Comparison of ENCODE assay signal across 8 cellular contexts in genomic region chr15:28738200-28738561, GRCh38. TPM values are rescaled to one million over a fixed set of nuclear protein-coding genes. Genes with fewer than 3 reads are reported as not detected.
A peak's percentile ranks its signal among the peaks of the same experiment; 100 is the strongest.
DNase-seq lines count a peak whose midpoint lies in the region; ATAC-seq and TF ChIP-seq lines count a peak whose summit lies in the region.
"Not testable (repeated sequence)": the region's sequence is repeated elsewhere in the genome, so short reads cannot be mapped to it uniquely, and the experiment has no call there.

No MANE protein-coding gene starts in this region.

- H3K36me3 Mint-ChIP-seq in CD4-positive, alpha-beta memory T cell; activated naive CD4-positive, alpha-beta T cell treated with anti-CD3 and anti-CD28 coated beads, Interleukin-2, amount 50 U/mL, for 72 hours; effector memory CD8-positive, alpha-beta T cell (ENCODE audit: insufficient read depth): not testable (repeated sequence)

- peak; percentile 15 for ATAC-seq in HG02642 (IDR thresholded peaks at IDR 0.05; ENCODE audit: poor library complexity, unreplicated experiment)
- peak; percentile 23 to 59 for ATAC-seq in activated naive CD4-positive, alpha-beta T cell treated with anti-CD3 and anti-CD28 coated beads, Interleukin-2, amount 50 U/mL, for 72 hours
- peak; percentile 33 for ATAC-seq in effector memory CD8-positive, alpha-beta T cell (replicated peaks)
- peak; percentile 17 for ATAC-seq in thoracic aorta (ENCODE audit: insufficient number of reproducible peaks, low FRiP score, low read depth)

- H2AFZ ChIP-seq in neuronal stem cell (ENCODE audit: low read length), result peak overlapping the region; percentile 84

- not testable (repeated sequence) for H3K23ac ChIP-seq in neuronal stem cell (ENCODE audit: low read depth, low read length, poor library complexity)

- not testable (repeated sequence) for H3K4me1 ChIP-seq in CD4-positive, alpha-beta memory T cell (ENCODE audit: insufficient read depth, low read length); SJSA1 (replicated peaks); iPS-18a (ENCODE audit: control insufficient read depth, low read depth, low read length); neuronal stem cell (ENCODE audit: control insufficient read depth in 2 of 2, insufficient read depth in 1 of 2, low read depth in 1 of 2, low read length in 2 of 2); thoracic aorta (ENCODE audit: control insufficient read depth in 1 of 2, low read depth in 2 of 2)

- POLR2A ChIA-PET in CD4-positive, alpha-beta memory T cell (lab: Charles Lee; ENCODE audit: partially characterized antibody), result not testable (repeated sequence)

- not testable (repeated sequence) for H3K9me3 ChIP-seq in CD4-positive, alpha-beta memory T cell (ENCODE audit: control insufficient read depth in 1 of 2, low read length in 2 of 2); SJSA1 (replicated peaks); iPS-18a (ENCODE audit: control insufficient read depth, low read depth, low read length); neuronal stem cell (replicated peaks in 1 of 2; ENCODE audit: control insufficient read depth in 2 of 2, insufficient read depth in 1 of 2, low read depth in 1 of 2, low read length in 2 of 2); thoracic aorta

- H3K14ac ChIP-seq in neuronal stem cell (ENCODE audit: low read length), result not testable (repeated sequence)

- peak overlapping the region; percentile 72 to 91 (median 90) for H3K4me3 Mint-ChIP-seq in CD4-positive, alpha-beta memory T cell
- H3K4me3 Mint-ChIP-seq in effector memory CD8-positive, alpha-beta T cell, result peak overlapping the region; percentile 55 to 72

- not testable (repeated sequence) for H2AK5ac ChIP-seq in neuronal stem cell (ENCODE audit: low read depth, low read length)

- not testable (repeated sequence) for H3K36me3 ChIP-seq in CD4-positive, alpha-beta memory T cell (ENCODE audit: insufficient read depth, low read length); SJSA1; iPS-18a (ENCODE audit: control insufficient read depth, low read depth, low read length); neuronal stem cell (replicated peaks in 1 of 2; ENCODE audit: control insufficient read depth in 2 of 2, insufficient read depth in 2 of 2, low read length in 2 of 2); thoracic aorta

- H2BK120ac ChIP-seq in neuronal stem cell (ENCODE audit: low read depth, low read length), result not testable (repeated sequence)

- not testable (repeated sequence) for H2BK12ac ChIP-seq in neuronal stem cell (ENCODE audit: low read length)

- H4K8ac ChIP-seq in neuronal stem cell (ENCODE audit: low read depth, low read length), result not testable (repeated sequence)

- not testable (repeated sequence) for H3K27me3 Mint-ChIP-seq in CD4-positive, alpha-beta memory T cell; effector memory CD8-positive, alpha-beta T cell

- H2BK15ac ChIP-seq in neuronal stem cell (ENCODE audit: low read length), result not testable (repeated sequence)

- H3K4me1 Mint-ChIP-seq in CD4-positive, alpha-beta memory T cell, result peaks cover 3 to 15% (median 10%) of the 10 kb centered on the region in 4 donors
- not testable (repeated sequence) for H3K4me1 Mint-ChIP-seq in effector memory CD8-positive, alpha-beta T cell (ENCODE audit: low read depth in 2 of 2)

- peak overlapping the region; percentile 49 for H3K4me2 ChIP-seq in neuronal stem cell (ENCODE audit: insufficient read depth, low read length, poor library complexity, severe bottlenecking)

- H3K79me1 ChIP-seq in neuronal stem cell (ENCODE audit: low read depth, low read length), result not testable (repeated sequence)

- H3K4me3 ChIP-seq in CD4-positive, alpha-beta memory T cell (ENCODE audit: low read length in 2 of 2), result not testable (repeated sequence)
- peak overlapping the region; percentile 52 for H3K4me3 ChIP-seq in SJSA1
- H3K4me3 ChIP-seq in iPS-18a (ENCODE audit: low read length), result peak overlapping the region; percentile 24
- peak overlapping the region in 1 of 2 donors; percentile 50 for H3K4me3 ChIP-seq in neuronal stem cell (ENCODE audit: low read length in 2 of 2)
- H3K4me3 ChIP-seq in thoracic aorta, result peak overlapping the region; percentile 72

- H3K4ac ChIP-seq in neuronal stem cell (ENCODE audit: low read length), result not testable (repeated sequence)

- CTCF ChIA-PET in CD4-positive, alpha-beta memory T cell (lab: Charles Lee; ENCODE audit: partially characterized antibody), result not testable (repeated sequence)

- H3K9ac ChIP-seq in iPS-18a (ENCODE audit: low read length); neuronal stem cell (ENCODE audit: low read depth, low read length, poor library complexity): not testable (repeated sequence)

- not testable (repeated sequence) for TF ChIP-seq CTCF in thoracic aorta (IDR thresholded peaks at IDR 0.05)

- not testable (repeated sequence) for H3K27ac ChIP-seq in CD4-positive, alpha-beta memory T cell (ENCODE audit: low read depth, low read length); iPS-18a (ENCODE audit: low read length); neuronal stem cell (replicated peaks; ENCODE audit: low read length)
- H3K27ac ChIP-seq in SJSA1, result peak overlapping the region; percentile 74
- peak overlapping the region; percentile 80 to 94 for H3K27ac ChIP-seq in thoracic aorta

- WGBS in neuronal stem cell (ENCODE audit: extremely low coverage in 2 of 2, insufficient read length in 2 of 2, insufficient replicate concordance in 1 of 2), 2 donors, result no CpG with 5 or more reads among the region's 23 CpGs

- DNase-seq in CD4-positive, alpha-beta memory T cell; SJSA1 (ENCODE audit: low read depth in 1 of 2, low spot score in 2 of 2); activated naive CD4-positive, alpha-beta T cell treated with anti-CD3 and anti-CD28 coated beads, Interleukin-2, amount 50 U/mL, for 72 hours (ENCODE audit: low spot score in 2 of 2); effector memory CD8-positive, alpha-beta T cell; neuronal stem cell (ENCODE audit: low spot score); thoracic aorta (ENCODE audit: low spot score): not testable (repeated sequence)

- H3K27ac Mint-ChIP-seq in CD4-positive, alpha-beta memory T cell, result peak overlapping the region; percentile 36 to 94 (median 78)
- peak overlapping the region; percentile 92 to 96 for H3K27ac Mint-ChIP-seq in activated naive CD4-positive, alpha-beta T cell treated with anti-CD3 and anti-CD28 coated beads, Interleukin-2, amount 50 U/mL, for 72 hours
- H3K27ac Mint-ChIP-seq in effector memory CD8-positive, alpha-beta T cell, result not testable (repeated sequence)

- not testable (repeated sequence) for H2BK5ac ChIP-seq in neuronal stem cell (ENCODE audit: low read length)

- H3K18ac ChIP-seq in neuronal stem cell (ENCODE audit: low read length), result not testable (repeated sequence)

- H3K27me3 ChIP-seq in CD4-positive, alpha-beta memory T cell (ENCODE audit: insufficient read depth, low read length); SJSA1 (replicated peaks); iPS-18a (ENCODE audit: control insufficient read depth, insufficient read depth, low read length); neuronal stem cell (ENCODE audit: control insufficient read depth in 3 of 3, insufficient read depth in 3 of 3, low read depth in 1 of 3, low read length in 3 of 3); thoracic aorta (replicated peaks; ENCODE audit: insufficient read depth): not testable (repeated sequence)

- intact Hi-C loops in CD4-positive, alpha-beta memory T cell (cut with micrococcal nuclease), result not testable (repeated sequence)

- H3K9me3 Mint-ChIP-seq in CD4-positive, alpha-beta memory T cell; activated naive CD4-positive, alpha-beta T cell treated with anti-CD3 and anti-CD28 coated beads, Interleukin-2, amount 50 U/mL, for 72 hours; effector memory CD8-positive, alpha-beta T cell: not testable (repeated sequence)

- H4K91ac ChIP-seq in neuronal stem cell (ENCODE audit: low read depth, low read length, poor library complexity), result not testable (repeated sequence)

RNA-seq across cellular contexts. Expression of gene GOLGA8M, which starts 26.0 kb away (rescaled TPM):
- 1 to 10 TPM; 2.9 to 3.1 TPM for total RNA-seq in CD4-positive, alpha-beta memory T cell
- not detected for polyA plus RNA-seq in CD4-positive, alpha-beta memory T cell
- 1.6 and 3.5 TPM in 2 replicates for total RNA-seq in SJSA1 (2014; rRNA removed; shearing (Covaris generic))
- total RNA-seq in activated naive CD4-positive, alpha-beta T cell treated with anti-CD3 and anti-CD28 coated beads, Interleukin-2, amount 50 U/mL, for 72 hours, result 1 to 10 TPM; 1.3 to 2.3 TPM
- not detected for polyA plus RNA-seq in neuronal stem cell (2013, experiment 1 of 2)
- 0.04 TPM for polyA plus RNA-seq in neuronal stem cell (2013, experiment 2 of 2)
- total RNA-seq in thoracic aorta, result under 1 TPM in 1 of 2 donors, not detected in 1; 0.81 TPM
